ENCODE assay signal across 1 cellular context in genomic region chr22:17966403-17966717, GRCh38.
TF ChIP-seq lines count a peak whose summit lies in the region.

No MANE protein-coding gene starts in this region.

TF ChIP-seq in GM12878, 131 proteins besides CTCF, POLR2A, EP300 and RAD21 (continued from another document):
- TF ChIP-seq E2F4 (IDR thresholded peaks at IDR 0.05; ENCODE audit: low read depth, low read length) (no peak), ZBTB33 (IDR thresholded peaks at IDR 0.05) (no peak), BRCA1 (IDR thresholded peaks at IDR 0.05; ENCODE audit: low read depth, low read length) (no peak), ZNF24 (IDR thresholded peaks at IDR 0.05) (no peak)
